8 cellular contexts compared by ENCODE assay signal in the genomic region with DNA sequence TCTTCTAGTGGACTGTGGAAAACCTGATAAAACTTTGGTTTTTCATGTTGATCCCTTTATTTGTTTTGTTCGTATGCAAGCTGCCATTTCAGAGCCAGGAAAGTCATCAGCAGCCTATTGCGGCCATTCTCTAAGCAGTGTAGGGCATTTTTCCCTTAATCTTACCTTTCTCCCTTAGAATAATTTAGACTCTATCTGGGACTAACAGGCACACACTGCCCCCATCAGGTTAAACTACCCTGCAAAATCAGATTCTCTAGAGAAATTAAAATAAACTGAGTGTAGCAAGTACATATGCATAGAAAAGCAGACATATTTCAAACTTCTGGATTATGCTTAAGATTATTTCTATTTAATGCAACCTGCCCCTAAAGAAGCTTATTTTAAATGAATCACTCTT.
DNase-seq lines count a peak whose midpoint lies in the region; ATAC-seq and TF ChIP-seq lines count a peak whose summit lies in the region.

No MANE protein-coding gene starts in this region.

- H3K4me3 Mint-ChIP-seq in chondrocyte (ENCODE audit: unreplicated experiment): no peak overlapping the region

- no peaks in the 10 kb centered on the region for H3K9me3 Mint-ChIP-seq in chondrocyte (ENCODE audit: low read depth)

- H3K4me1 Mint-ChIP-seq in chondrocyte (ENCODE audit: low read depth): no peaks in the 10 kb centered on the region

- H3K27ac Mint-ChIP-seq in chondrocyte (ENCODE audit: unreplicated experiment): no peak overlapping the region

- no peaks in the 10 kb centered on the region for H3K36me3 Mint-ChIP-seq in chondrocyte (ENCODE audit: low read depth)

- peak; percentile 68 for TF ChIP-seq CTCF in chondrocyte (IDR thresholded peaks at IDR 0.05)

- H3K27me3 Mint-ChIP-seq in chondrocyte (ENCODE audit: low read depth): peaks cover 20% of the 10 kb centered on the region

- DNase-seq in GF-D8 (lab: John Stamatoyannopoulos, UW) (peak; percentile 7), NCI-H2171 (lab: John Stamatoyannopoulos, UW) (peak; percentile 3), chondrocyte (ENCODE audit: low spot score) (no peak), midbrain (lab: John Stamatoyannopoulos, UW) (peak; percentile 7), islet precursor cell (no peak), DMS79 (lab: John Stamatoyannopoulos, UW) (no peak), T-helper 1 cell (no peak)

- ATAC-seq in GM18858 (IDR thresholded peaks at IDR 0.05; ENCODE audit: unreplicated experiment): no peak

Comparison
In these comparisons a context has a peak if more than half of its experiments do, and no peak if none do; other contexts are left out.
1. DNase-seq: peak in GF-D8 (single experiment), NCI-H2171 (single experiment) and midbrain (single experiment); none in chondrocyte (single experiment), islet precursor cell (single experiment), DMS79 (single experiment) and T-helper 1 cell (0 of 5).